ENCODE assay signal across 11 cellular contexts in the genomic region with DNA sequence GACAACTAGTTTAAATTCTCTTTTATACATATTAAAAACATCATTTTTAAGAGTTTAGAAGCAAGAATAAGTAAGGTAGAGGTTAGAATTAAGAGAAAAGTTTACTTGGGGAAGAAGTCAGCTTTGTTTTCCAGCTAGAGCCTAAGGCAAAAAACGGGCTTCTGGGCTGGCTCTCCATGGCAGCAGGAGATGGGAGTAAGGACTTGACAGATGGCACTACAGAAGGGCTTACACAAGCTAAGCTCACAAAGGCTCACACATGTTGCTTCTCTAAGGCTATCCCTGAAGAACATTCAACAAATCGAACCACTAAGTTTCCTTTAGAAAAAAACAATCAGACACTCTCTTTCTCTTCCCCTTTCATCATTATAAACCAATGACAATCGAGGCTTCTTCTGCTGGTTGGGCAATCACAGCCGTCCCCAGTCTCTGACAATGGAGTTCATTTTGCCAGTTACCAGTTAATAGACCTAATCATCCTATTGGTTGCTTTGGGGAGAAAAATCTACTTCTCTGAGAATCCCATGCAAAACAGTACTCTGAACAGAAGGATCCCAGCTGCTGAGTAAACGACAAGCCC.
DNase-seq lines count a peak whose midpoint lies in the region; TF ChIP-seq lines count a peak whose summit lies in the region.
"Had no signal": no experiment of that assay in that cellular context is flagged by ENCODE, and none has a peak within 500 bp of the region (broad histone marks: within the 10 kb centered on the region; RNA-seq: fewer than 3 reads in every experiment).

No MANE protein-coding gene starts in this region.

- in situ Hi-C loops in GM13977 (cut with MboI; ENCODE audit: low pct_unique_long_range_greater_than_20kb, low sequenced_read_pairs, unreplicated experiment), result no loop called here

- peaks cover 59 to 91% (median 88%) of the 10 kb centered on the region in 11 experiments for H3K36me3 ChIP-seq in BLaER1 treated with 17β-estradiol and CSF1 and Interleukin-3, amounts not matched to agents 10 nM and 100 nM
- H3K36me3 ChIP-seq in HEK293 (ENCODE audit: control insufficient read depth in 2 of 2, insufficient read depth in 1 of 2, low read length in 2 of 2), result peaks cover 18 to 91% of the 10 kb centered on the region in 2 experiments; a peak in 2 of 3 replicates

- H3K4me1 ChIP-seq in BLaER1 treated with 17β-estradiol and CSF1 and Interleukin-3, amounts not matched to agents 10 nM and 100 nM, result peaks cover 28 to 68% (median 52%) of the 10 kb centered on the region in 10 experiments
- peaks cover 12% of the 10 kb centered on the region for H3K4me1 ChIP-seq in HEK293 (ENCODE audit: control insufficient read depth, insufficient read depth, low read length)

- POLR2A ChIA-PET in HEK293 (lab: Yijun Ruan, JAX), result no interaction called here

- DNase-seq in NOMO-1 treated with DMSO at 0.1 percent for 48 hours (lab: John Stamatoyannopoulos, UW; ENCODE audit: unreplicated experiment), result peak; percentile 86
- DNase-seq in head of caudate nucleus, result peak in 33 of 42 donors; percentile 14 to 75 (median 45)
- DNase-seq in stimulated activated naive CD4-positive, alpha-beta T cell (lab: John Stamatoyannopoulos, UW), result no peak
- DNase-seq in NCI-H146 (lab: John Stamatoyannopoulos, UW), result no peak
- no peak for DNase-seq in GM13977 (ENCODE audit: low spot score)
- no peak for DNase-seq in stimulated activated CD4-positive, alpha-beta T cell treated with anti-CD3 and anti-CD28 coated beads, Interleukin-1b, Interleukin-23, amount 100 ng/mL, for 48 hours
- DNase-seq: H7; NCI-H510A treated with DMSO at 0.1 percent for 48 hours; stimulated activated naive CD8-positive, alpha-beta T cell treated with anti-CD3 and anti-CD28 coated beads, Interleukin-15, amount 100 ng/mL, for 72 hours had no signal

- H3K9ac ChIP-seq in BLaER1 treated with 17β-estradiol and CSF1 and Interleukin-3, amounts not matched to agents 10 nM and 100 nM, result peak overlapping the region in 2 of 11 experiments; percentile 31 to 48; a peak in 3 of 22 replicates

- peak overlapping the region in 7 of 11 experiments; percentile 14 to 95 (median 67); a peak in 13 of 22 replicates for H3K4me2 ChIP-seq in BLaER1 treated with 17β-estradiol and CSF1 and Interleukin-3, amounts not matched to agents 10 nM and 100 nM

- TF ChIP-seq CTCF in HEK293 (tag by site-specific recombination; IDR thresholded peaks at IDR 0.05), result no peak
- no peak for TF ChIP-seq CTCF in GM13977 (IDR thresholded peaks at IDR 0.05; ENCODE audit: extremely low read depth, insufficient read depth, missing control alignments)

- peak overlapping the region in 7 of 11 experiments; percentile 14 to 76 (median 52); a peak in 11 of 22 replicates for H3K27ac ChIP-seq in BLaER1 treated with 17β-estradiol and CSF1 and Interleukin-3, amounts not matched to agents 10 nM and 100 nM
- no peak overlapping the region for H3K27ac ChIP-seq in HEK293 (ENCODE audit: extremely low read depth, low read depth, low read length)

- H3K4me3 ChIP-seq in BLaER1 treated with 17β-estradiol and CSF1 and Interleukin-3, amounts not matched to agents 10 nM and 100 nM, result no peak overlapping the region
- H3K4me3 ChIP-seq in HEK293 (ENCODE audit: low read depth, low read length), result no peak overlapping the region

- intact Hi-C loops in head of caudate nucleus (cut with DNase I), result no loop called here

- CTCF ChIA-PET in HEK293 (lab: Yijun Ruan, JAX), result interaction anchor here (0.6 to 1.1 kb wide), 2 partner anchors 128 to 143 kb away, joined by 3 read pairs; no protein-coding TSS in a partner anchor

- no peaks in the 10 kb centered on the region for H3K27me3 ChIP-seq in BLaER1 treated with 17β-estradiol and CSF1 and Interleukin-3, amounts not matched to agents 10 nM and 100 nM

- H3K9me3 ChIP-seq in BLaER1 treated with 17β-estradiol and CSF1 and Interleukin-3, amounts not matched to agents 10 nM and 100 nM (replicated peaks in 1 of 11), result no peaks in the 10 kb centered on the region
- H3K9me3 ChIP-seq in HEK293 (ENCODE audit: control insufficient read depth, insufficient read depth, low read depth, low read length), result no peaks in the 10 kb centered on the region

- peaks cover 0 to 31% (median 12%) of the 10 kb centered on the region in 11 experiments; a peak in 19 of 22 replicates for H4K20me1 ChIP-seq in BLaER1 treated with 17β-estradiol and CSF1 and Interleukin-3, amounts not matched to agents 10 nM and 100 nM

TF ChIP-seq in HEK293, 187 proteins besides CTCF, POLR2A, EP300 and RAD21:
- TF ChIP-seq ZNF521 (tag by site-specific recombination; IDR thresholded peaks at IDR 0.05) (no peak), SCRT2 (tag by site-specific recombination; IDR thresholded peaks at IDR 0.05) (peak; percentile 46; the same call in 1 of the 2 replicates)

Comparison
In these comparisons a context has a peak if more than half of its experiments do, and no peak if none do; other contexts are left out.
1. DNase-seq: peak in NOMO-1 treated with DMSO at 0.1 percent for 48 hours (single experiment) and head of caudate nucleus (33 of 42); none in stimulated activated naive CD4-positive, alpha-beta T cell (0 of 6), NCI-H146 (single experiment), GM13977 (single experiment) and stimulated activated CD4-positive, alpha-beta T cell treated with anti-CD3 and anti-CD28 coated beads, Interleukin-1b, Interleukin-23, amount 100 ng/mL, for 48 hours (single experiment).